ENCODE assay signal across 12 cellular contexts in genomic region chr11:7572001-7572712, GRCh38. TPM values are rescaled to one million over a fixed set of nuclear protein-coding genes. Genes with fewer than 3 reads are reported as not detected.
DNase-seq lines count a peak whose midpoint lies in the region; TF ChIP-seq lines count a peak whose summit lies in the region.
"Had no signal": no experiment of that assay in that cellular context is flagged by ENCODE, and none has a peak within 500 bp of the region (broad histone marks: within the 10 kb centered on the region; RNA-seq: fewer than 3 reads in every experiment).

No MANE protein-coding gene starts in this region.

- no peaks in the 10 kb centered on the region for H3K36me3 Mint-ChIP-seq in neural crest cell (ENCODE audit: low read depth)

- no peak for TF ChIP-seq CTCF in AG10803 (conservative IDR thresholded peaks at IDR 0.05; ENCODE audit: low read length)
- peak in 1 of 6 experiments; percentile 19 for TF ChIP-seq CTCF in esophagus squamous epithelium (IDR thresholded peaks at IDR 0.05)
- TF ChIP-seq CTCF in neural crest cell (conservative IDR thresholded peaks at IDR 0.05), result peak; percentile 3
- peak in 1 of 3 experiments; percentile 20 for TF ChIP-seq CTCF in testis (IDR thresholded peaks at IDR 0.05)

- DNase-seq in AG10803 (ENCODE audit: low read depth) (peak; percentile 33), LoVo (ENCODE audit: low spot score) (peak; percentile 7), esophagus squamous epithelium (lab: John Stamatoyannopoulos, UW) (no peak), neural crest cell (ENCODE audit: low read depth, low spot score) (no peak), testis (no peak), superior temporal gyrus (ENCODE audit: extremely low spot score) (no peak), NCI-H2227 treated with DMSO at 0.1 percent for 48 hours (lab: John Stamatoyannopoulos, UW) (no peak), KG1 (lab: John Stamatoyannopoulos, UW) (no peak)
- DNase-seq: activated naive CD8-positive, alpha-beta T cell treated with anti-CD3 and anti-CD28 coated beads, Interleukin-2, amount 10 ng/mL, durations not matched to agents 7 days and 5 days; NCI-H1436 treated with DMSO at 0.1 percent for 48 hours had no signal

- H3K4me3 Mint-ChIP-seq in neural crest cell, result peak overlapping the region; percentile 31
- H3K4me3 Mint-ChIP-seq: activated CD4-positive, alpha-beta T cell treated with anti-CD3 and anti-CD28 coated beads, Interleukin-2, amount 10 ng/mL, durations not matched to agents 24 days and 14 days; activated naive CD8-positive, alpha-beta T cell treated with anti-CD3 and anti-CD28 coated beads, Interleukin-2, amount 10 ng/mL, durations not matched to agents 7 days and 5 days had no signal

- intact Hi-C loops in esophagus squamous epithelium (cut with DNase I) (loop anchor here (5.0 kb wide), 1 partner anchor 85 kb away; no protein-coding TSS in a partner anchor), testis (cut with DNase I; ENCODE audit: low total_unique reads) (no loop called here)

- no peak overlapping the region for H3K4me3 ChIP-seq in AG10803 (ENCODE audit: low read length)
- H3K4me3 ChIP-seq in esophagus squamous epithelium, result no peak overlapping the region
- H3K4me3 ChIP-seq in testis, result no peak overlapping the region

- no peaks in the 10 kb centered on the region for H3K9me3 Mint-ChIP-seq in neural crest cell
- H3K9me3 Mint-ChIP-seq: activated CD4-positive, alpha-beta T cell treated with anti-CD3 and anti-CD28 coated beads, Interleukin-2, amount 10 ng/mL, durations not matched to agents 24 days and 14 days; activated naive CD8-positive, alpha-beta T cell treated with anti-CD3 and anti-CD28 coated beads, Interleukin-2, amount 10 ng/mL, durations not matched to agents 7 days and 5 days had no signal

- H3K27ac Mint-ChIP-seq in neural crest cell (ENCODE audit: unreplicated experiment), result peak overlapping the region; percentile 85
- H3K27ac Mint-ChIP-seq: activated CD4-positive, alpha-beta T cell treated with anti-CD3 and anti-CD28 coated beads, Interleukin-2, amount 10 ng/mL, durations not matched to agents 24 days and 14 days; activated naive CD8-positive, alpha-beta T cell treated with anti-CD3 and anti-CD28 coated beads, Interleukin-2, amount 10 ng/mL, durations not matched to agents 7 days and 5 days had no signal

- H3K4me1 ChIP-seq in esophagus squamous epithelium (peaks cover 29 to 79% (median 31%) of the 10 kb centered on the region in 3 donors), testis (peaks cover 45% of the 10 kb centered on the region)

- no peak for TF ChIP-seq POLR2A in esophagus squamous epithelium (IDR thresholded peaks at IDR 0.05)
- no peak for TF ChIP-seq POLR2A in testis (IDR thresholded peaks at IDR 0.05)

- H3K27ac ChIP-seq in esophagus squamous epithelium (peak overlapping the region; percentile 38 to 71 (median 62)), testis (peak overlapping the region in 1 of 2 donors; percentile 15)

- WGBS in esophagus squamous epithelium, 2 donors, result 66 to 76% methylated on average over 4 of the region's 4 CpGs
- WGBS in testis, 2 donors, result 67 to 68% methylated on average over 4 of the region's 4 CpGs

- peaks cover 0 to 6% (median 0%) of the 10 kb centered on the region in 4 donors for H3K27me3 ChIP-seq in esophagus squamous epithelium
- H3K27me3 ChIP-seq in testis, result no peaks in the 10 kb centered on the region
- H3K27me3 ChIP-seq: BE2C had no signal

- H3K27me3 Mint-ChIP-seq in neural crest cell (ENCODE audit: low read depth), result no peaks in the 10 kb centered on the region

- H3K9me3 ChIP-seq in esophagus squamous epithelium (no peaks in the 10 kb centered on the region), testis (no peaks in the 10 kb centered on the region)
- H3K9me3 ChIP-seq: BE2C had no signal

- H3K36me3 ChIP-seq in esophagus squamous epithelium, result peaks cover 0 to 24% (median 0%) of the 10 kb centered on the region in 3 donors
- H3K36me3 ChIP-seq in testis (ENCODE audit: low read depth, missing control alignments), result no peaks in the 10 kb centered on the region
- H3K36me3 ChIP-seq: BE2C had no signal

- peaks cover 52% of the 10 kb centered on the region for H3K4me1 Mint-ChIP-seq in neural crest cell

RNA-seq across cellular contexts. Expression of gene PPFIBP2, which starts 58.4 kb away (rescaled TPM):
- total RNA-seq in esophagus squamous epithelium, result 10 to 100 TPM; 28.1 to 61.1 (median 49.4) TPM
- 10.1 and 11.6 TPM in 2 replicates for total RNA-seq in neural crest cell
- 100 to 1,000 TPM in 1 of 2 donors, 10 to 100 TPM in 1; 70.5 to 104 TPM for total RNA-seq in testis
- polyA plus RNA-seq in testis (ENCODE audit: insufficient read depth, low read depth, low replicate concordance), result 105 TPM

Comparison
In these comparisons a context has a peak if more than half of its experiments do, and no peak if none do; other contexts are left out.
1. DNase-seq: peak in AG10803 (single experiment) and LoVo (single experiment); none in esophagus squamous epithelium (single experiment), neural crest cell (single experiment), testis (single experiment), superior temporal gyrus (single experiment), NCI-H2227 treated with DMSO at 0.1 percent for 48 hours (single experiment) and KG1 (single experiment).